In the genomic region with DNA sequence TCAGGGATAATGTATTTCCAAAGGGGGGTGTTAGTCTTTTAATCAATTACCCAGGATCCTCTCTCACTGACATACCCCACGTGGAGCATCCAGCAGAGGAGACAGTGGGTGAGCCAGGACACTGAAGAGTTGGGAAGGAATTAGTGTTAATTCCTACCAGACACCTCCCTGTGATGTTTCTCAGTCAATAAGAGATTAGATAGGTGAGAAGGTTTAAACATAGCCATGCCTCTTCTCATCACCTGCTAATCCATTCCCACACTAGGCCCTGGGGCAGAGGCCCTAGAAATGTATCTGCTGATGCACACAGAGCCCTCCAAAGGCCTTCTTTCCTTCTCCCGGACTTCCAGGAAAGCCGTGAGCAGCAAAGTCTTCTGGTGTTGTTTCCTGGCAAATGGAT, we compare ENCODE assay signal across 28 cellular contexts.
"Had no signal": no experiment of that assay in that cellular context is flagged by ENCODE, and none has a peak within 500 bp of the region (broad histone marks: within the 10 kb centered on the region; RNA-seq: fewer than 3 reads in every experiment).

No MANE protein-coding gene starts in this region.

- H3K9me3 Mint-ChIP-seq: stimulated activated naive CD8-positive, alpha-beta T cell treated with anti-CD3 and anti-CD28 coated beads, Interleukin-15, Interleukin-2, amounts not matched to agents 100 ng/mL and 50 ng/mL, for 24 hours had no signal

- H3K4me1 ChIP-seq: stomach, testis, thyroid gland, tibial artery, tibial nerve, transverse colon, upper lobe of left lung, upper lobe of right lung, uterus, vagina had no signal

- H3K36me3 ChIP-seq: stomach, suprapubic skin, thoracic aorta, thyroid gland, tibial artery, tibial nerve, transverse colon, upper lobe of left lung, upper lobe of right lung, uterus, vagina had no signal

- H3K4me1 Mint-ChIP-seq: stimulated activated effector memory CD8-positive, alpha-beta T cell treated with anti-CD3 and anti-CD28 coated beads, Interleukin-12 subunit alpha, Interleukin-12 subunit beta, amount 100 ng/mL, for 72 hours; stimulated activated naive B cell treated with anti-CD40 and anti-IgM and Interleukin-4, amounts not matched to agents 10 μg/mL and 1 μg/mL and 100 μg/mL, for 72 hours; stimulated activated naive CD8-positive, alpha-beta T cell treated with anti-CD3 and anti-CD28 coated beads, Interleukin-15, amount 100 ng/mL, for 72 hours had no signal

- DNase-seq: stimulated activated CD4-positive, alpha-beta T cell treated with anti-CD3 and anti-CD28 coated beads, Interleukin-2, amount 100 ng/mL, for 48 hours; stimulated activated CD4-positive, alpha-beta T cell treated with anti-CD3 and anti-CD28 coated beads, Interleukin-4, amount 100 ng/mL, for 1 hour; stimulated activated CD4-positive, alpha-beta T cell treated with anti-CD3 and anti-CD28 coated beads, Interleukin-4, amount 100 ng/mL, for 24 hours; stimulated activated CD4-positive, alpha-beta T cell treated with anti-CD3 and anti-CD28 coated beads, Interleukin-4, amount 100 ng/mL, for 4 hours; stimulated activated CD8-positive, alpha-beta memory T cell treated with anti-CD3 and anti-CD28 coated beads, Interleukin-4, amount 100 ng/mL, for 48 hours; stimulated activated naive B cell treated with anti-CD40 and anti-IgM and Interleukin-4, amounts not matched to agents 10 μg/mL and 1 μg/mL and 100 μg/mL, for 72 hours; stimulated activated naive CD4-positive, alpha-beta T cell; stimulated activated naive CD4-positive, alpha-beta T cell treated with Interleukin-2 at 50 U/mL for 16 hours; stimulated activated naive CD8-positive, alpha-beta T cell treated with anti-CD3 and anti-CD28 coated beads, Interleukin-15, amount 100 ng/mL, for 72 hours; stimulated activated naive CD8-positive, alpha-beta T cell treated with anti-CD3 and anti-CD28 coated beads, Interleukin-15, Interleukin-2, amounts not matched to agents 100 U/mL and 50 U/mL, for 24 hours; stomach; substantia nigra; testis; thyroid gland; tibial artery; transverse colon; trophoblast cell; upper lobe of left lung; upper lobe of right lung; uterus had no signal

- H3K27me3 ChIP-seq: stomach, testis, thyroid gland, tibial artery, tibial nerve, transverse colon, upper lobe of left lung, upper lobe of right lung, uterus, vagina had no signal

- H3K27ac Mint-ChIP-seq: stimulated activated effector memory CD8-positive, alpha-beta T cell treated with anti-CD3 and anti-CD28 coated beads, Interleukin-12 subunit alpha, Interleukin-12 subunit beta, amount 100 ng/mL, for 72 hours; stimulated activated memory B cell treated with anti-CD40 and anti-IgM and Interleukin-4, amounts not matched to agents 10 μg/mL and 1 μg/mL and 100 μg/mL, for 72 hours; stimulated activated naive B cell treated with anti-CD40 and anti-IgM and Interleukin-4, amounts not matched to agents 10 μg/mL and 1 μg/mL and 100 μg/mL, for 72 hours; stimulated activated naive CD8-positive, alpha-beta T cell treated with anti-CD3 and anti-CD28 coated beads, Interleukin-15, amount 100 ng/mL, for 72 hours; stimulated activated naive CD8-positive, alpha-beta T cell treated with anti-CD3 and anti-CD28 coated beads, Interleukin-15, Interleukin-2, amounts not matched to agents 100 ng/mL and 50 ng/mL, for 24 hours; type B pancreatic cell had no signal

- H3K4me3 Mint-ChIP-seq: stimulated activated effector memory CD8-positive, alpha-beta T cell treated with anti-CD3 and anti-CD28 coated beads, Interleukin-12 subunit alpha, Interleukin-12 subunit beta, amount 100 ng/mL, for 72 hours; stimulated activated memory B cell treated with anti-CD40 and anti-IgM and Interleukin-4, amounts not matched to agents 10 μg/mL and 1 μg/mL and 100 μg/mL, for 72 hours; stimulated activated naive B cell treated with anti-CD40 and anti-IgM and Interleukin-4, amounts not matched to agents 10 μg/mL and 1 μg/mL and 100 μg/mL, for 72 hours; stimulated activated naive CD8-positive, alpha-beta T cell treated with anti-CD3 and anti-CD28 coated beads, Interleukin-15, amount 100 ng/mL, for 72 hours; stimulated activated naive CD8-positive, alpha-beta T cell treated with anti-CD3 and anti-CD28 coated beads, Interleukin-15, Interleukin-2, amounts not matched to agents 100 ng/mL and 50 ng/mL, for 24 hours; type B pancreatic cell had no signal

- H3K9me3 ChIP-seq: stomach, suprapubic skin, testis, thoracic aorta, thyroid gland, tibial artery, tibial nerve, transverse colon, upper lobe of left lung, upper lobe of right lung, uterus, vagina had no signal

- H3K4me3 ChIP-seq: stomach, suprapubic skin, testis, thoracic aorta, thyroid gland, tibial artery, tibial nerve, transverse colon, upper lobe of left lung, upper lobe of right lung, uterus, vagina had no signal

- H3K36me3 Mint-ChIP-seq: stimulated activated effector memory CD8-positive, alpha-beta T cell treated with anti-CD3 and anti-CD28 coated beads, Interleukin-12 subunit alpha, Interleukin-12 subunit beta, amount 100 ng/mL, for 72 hours; stimulated activated memory B cell treated with anti-CD40 and anti-IgM and Interleukin-4, amounts not matched to agents 10 μg/mL and 1 μg/mL and 100 μg/mL, for 72 hours; stimulated activated naive B cell treated with anti-CD40 and anti-IgM and Interleukin-4, amounts not matched to agents 10 μg/mL and 1 μg/mL and 100 μg/mL, for 72 hours; type B pancreatic cell had no signal

- ATAC-seq: stimulated activated effector memory CD8-positive, alpha-beta T cell treated with anti-CD3 and anti-CD28 coated beads, Interleukin-12 subunit alpha, Interleukin-12 subunit beta, amount 100 ng/mL, for 72 hours; stimulated activated memory B cell treated with anti-CD40 and anti-IgM and Interleukin-4, amounts not matched to agents 10 μg/mL and 1 μg/mL and 100 μg/mL, for 72 hours; stimulated activated naive B cell treated with anti-CD40 and anti-IgM and Interleukin-4, amounts not matched to agents 10 μg/mL and 1 μg/mL and 100 μg/mL, for 72 hours; stimulated activated naive CD8-positive, alpha-beta T cell treated with anti-CD3 and anti-CD28 coated beads, Interleukin-15, amount 100 ng/mL, for 72 hours; stimulated activated naive CD8-positive, alpha-beta T cell treated with anti-CD3 and anti-CD28 coated beads, Interleukin-15, Interleukin-2, amounts not matched to agents 100 U/mL and 50 U/mL, for 24 hours; upper lobe of right lung had no signal

- H3K27ac ChIP-seq: stomach, suprapubic skin, testis, thoracic aorta, thyroid gland, tibial artery, tibial nerve, transverse colon, upper lobe of left lung, upper lobe of right lung, uterus, vagina had no signal
